Comparison of ENCODE assay signal across 8 cellular contexts in the genomic region with DNA sequence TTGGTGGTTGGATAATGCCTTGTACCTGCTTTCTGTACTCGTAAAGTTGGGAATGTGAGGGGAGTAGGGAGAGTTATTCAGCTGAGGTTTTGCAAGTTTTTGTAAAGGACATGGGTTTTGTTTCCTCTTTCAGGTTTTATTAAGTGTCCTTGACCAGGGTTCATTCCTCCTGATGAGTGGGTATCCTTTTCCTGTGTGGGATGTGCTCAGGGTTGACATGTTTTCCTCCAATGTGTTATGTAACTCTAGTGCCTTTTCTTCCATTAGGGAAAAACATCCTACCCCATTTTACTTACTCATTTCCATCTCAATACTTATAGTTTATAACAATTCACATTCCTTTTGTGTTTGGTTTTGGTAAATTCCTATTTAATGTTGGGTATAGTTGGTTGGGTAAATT. TPM values are rescaled to one million over a fixed set of nuclear protein-coding genes. Genes with fewer than 3 reads are reported as not detected.
"Had no signal": no experiment of that assay in that cellular context is flagged by ENCODE, and none has a peak within 500 bp of the region (broad histone marks: within the 10 kb centered on the region; RNA-seq: fewer than 3 reads in every experiment).

No MANE protein-coding gene starts in this region.

- DNase-seq: IMR-90, KBM-7, KG1 had no signal

- H3K4me2 ChIP-seq: KMS-11 had no signal

- H3K27ac ChIP-seq: HL-60, KMS-11 had no signal

- H3K9ac ChIP-seq: KMS-11 had no signal

- ATAC-seq: K562 had no signal

- H3K4me3 ChIP-seq: K562 had no signal

- FAIRE-seq: HTR-8/SVneo, K562 had no signal

RNA-seq across cellular contexts. Expression of gene OTX1, which starts 48.4 kb away (rescaled TPM):
- total RNA-seq: IMR-90 had no signal
- polyA plus RNA-seq: IgD-negative memory B cell had no signal
